13 cellular contexts compared by ENCODE assay signal in genomic region chr5:133848306-133848924, GRCh38.
A peak's percentile ranks its signal among the peaks of the same experiment; 100 is the strongest.
DNase-seq lines count a peak whose midpoint lies in the region; ATAC-seq and TF ChIP-seq lines count a peak whose summit lies in the region.
"Had no signal": no experiment of that assay in that cellular context is flagged by ENCODE, and none has a peak within 500 bp of the region (broad histone marks: within the 10 kb centered on the region; RNA-seq: fewer than 3 reads in every experiment).

No MANE protein-coding gene starts in this region.

- no peaks in the 10 kb centered on the region for H3K4me1 ChIP-seq in Panc1 (ENCODE audit: control insufficient read depth, insufficient read depth, low read length)
- H3K4me1 ChIP-seq: colonic mucosa, pancreas had no signal

- H3K27ac ChIP-seq in Panc1 (ENCODE audit: low read length) = no peak overlapping the region
- H3K27ac ChIP-seq: colonic mucosa, pancreas, suprapubic skin had no signal

- intact Hi-C loops in left ventricle myocardium superior (cut with micrococcal nuclease) = no loop called here
- intact Hi-C loops in left cardiac atrium (cut with DNase I) = no loop called here
- intact Hi-C loops in Panc1 (cut with micrococcal nuclease; ENCODE audit: unreplicated experiment) = no loop called here

- POLR2A ChIA-PET in Panc1 (lab: Charles Lee) = no interaction called here

- no peaks in the 10 kb centered on the region for H3K9me3 ChIP-seq in Panc1 (ENCODE audit: control insufficient read depth, insufficient read depth, low read depth, low read length)
- H3K9me3 ChIP-seq: colonic mucosa, pancreas, suprapubic skin had no signal

- ATAC-seq in left ventricle myocardium superior = peak; percentile 35
- no peak for ATAC-seq in left cardiac atrium
- ATAC-seq in Panc1 = 0 out of 2 replicates have a peak, but pooled peaks have one; percentile 9
- peak; percentile 43 for ATAC-seq in esophagus mucosa
- no peak for ATAC-seq in GM21360 (IDR thresholded peaks at IDR 0.05; ENCODE audit: unreplicated experiment)
- ATAC-seq in GM21737 (IDR thresholded peaks at IDR 0.05; ENCODE audit: unreplicated experiment) = no peak
- ATAC-seq in HG02571 (IDR thresholded peaks at IDR 0.05; ENCODE audit: unreplicated experiment) = no peak
- ATAC-seq in HG03460 (IDR thresholded peaks at IDR 0.05; ENCODE audit: unreplicated experiment) = no peak

- TF ChIP-seq CTCF in Panc1 (IDR thresholded peaks at IDR 0.05) = no peak

- BruUV-seq in Panc1 (replicated peaks; lab: Mats Ljungman, UMichigan) = no TSS peak

- CTCF ChIA-PET in Panc1 (lab: Charles Lee) = no interaction called here

- DNase-seq in left ventricle myocardium superior = no peak
- no peak for DNase-seq in left cardiac atrium
- no peak for DNase-seq in Panc1 (ENCODE audit: low read depth, low spot score)
- DNase-seq: colonic mucosa; NCI-H82; pancreas; stimulated activated CD4-positive, alpha-beta T cell treated with anti-CD3 and anti-CD28 coated beads, Interleukin-4, amount 100 ng/mL, for 1 hour had no signal

- H3K4me3 ChIP-seq in Panc1 (ENCODE audit: low read depth in 2 of 2, low read length in 2 of 2) = no peak overlapping the region
- H3K4me3 ChIP-seq: colonic mucosa, pancreas, suprapubic skin had no signal

- H3K27me3 ChIP-seq in Panc1 (ENCODE audit: control insufficient read depth, insufficient read depth, low read length) = no peaks in the 10 kb centered on the region; the same call in 1 of the 2 replicates
- H3K27me3 ChIP-seq: colonic mucosa, pancreas had no signal

- in situ Hi-C loops in Panc1 (cut with HindIII; ENCODE audit: low pct_unique_long_range_greater_than_20kb, low sequenced_read_pairs) = no loop called here

- H3K36me3 ChIP-seq in Panc1 (ENCODE audit: control insufficient read depth, insufficient read depth, low read length) = no peaks in the 10 kb centered on the region
- H3K36me3 ChIP-seq: colonic mucosa, pancreas, suprapubic skin had no signal

Comparison
In these comparisons a context has a peak if more than half of its experiments do, and no peak if none do; other contexts are left out.
1. ATAC-seq: peak in left ventricle myocardium superior (single experiment), Panc1 (single experiment) and esophagus mucosa (single experiment); none in left cardiac atrium (0 of 2), GM21360 (single experiment), GM21737 (single experiment), HG02571 (single experiment) and HG03460 (single experiment).